In genomic region chr11:112881461-112881860, GRCh38 we compare ENCODE assay signal across 8 cellular contexts.
DNase-seq lines count a peak whose midpoint lies in the region; ATAC-seq and TF ChIP-seq lines count a peak whose summit lies in the region.

No MANE protein-coding gene starts in this region.

- H3K27ac ChIP-seq in esophagus squamous epithelium: no peak overlapping the region

- H3K4me3 ChIP-seq in esophagus squamous epithelium: peak overlapping the region in 3 of 4 donors; percentile 13 to 53 (median 18)

- no peaks in the 10 kb centered on the region for H3K36me3 ChIP-seq in esophagus squamous epithelium

- DNase-seq in ELR (ENCODE audit: low read depth) (peak; percentile 6), NCI-H748 (lab: John Stamatoyannopoulos, UW; ENCODE audit: unreplicated experiment) (peak; percentile 92), esophagus squamous epithelium (lab: John Stamatoyannopoulos, UW) (peak; percentile 2), mucosa of gallbladder (ENCODE audit: low spot score) (peak; percentile 59), GF-D8 (lab: John Stamatoyannopoulos, UW) (no peak), T-helper 1 cell (no peak)

- no peak for TF ChIP-seq POLR2A in esophagus squamous epithelium (IDR thresholded peaks at IDR 0.05)

- H3K27me3 ChIP-seq in esophagus squamous epithelium: peaks cover 0 to 29% (median 0%) of the 10 kb centered on the region in 4 donors

- H3K9me3 ChIP-seq in esophagus squamous epithelium: no peaks in the 10 kb centered on the region

- ATAC-seq in activated CD4-positive, CD25-positive, alpha-beta regulatory T cell treated with anti-CD3 and anti-CD28 coated beads, Interleukin-2, amount 50 U/mL, for 24 hours: no peak
- ATAC-seq in GM21723 (IDR thresholded peaks at IDR 0.05; ENCODE audit: unreplicated experiment): no peak

- WGBS in esophagus squamous epithelium, 2 donors: 20 to 30% methylated on average over 1 to 4 of the region's 17 CpGs

- intact Hi-C loops in esophagus squamous epithelium (cut with DNase I): no loop called here

- no peak for TF ChIP-seq CTCF in esophagus squamous epithelium (IDR thresholded peaks at IDR 0.05)

- peaks cover 0 to 17% (median 0%) of the 10 kb centered on the region in 3 donors for H3K4me1 ChIP-seq in esophagus squamous epithelium

Comparison
In these comparisons a context has a peak if more than half of its experiments do, and no peak if none do; other contexts are left out.
1. DNase-seq: peak in ELR (single experiment), NCI-H748 (single experiment), esophagus squamous epithelium (single experiment) and mucosa of gallbladder (single experiment); none in GF-D8 (single experiment) and T-helper 1 cell (0 of 5).